8 cellular contexts compared by ENCODE assay signal in the genomic region with DNA sequence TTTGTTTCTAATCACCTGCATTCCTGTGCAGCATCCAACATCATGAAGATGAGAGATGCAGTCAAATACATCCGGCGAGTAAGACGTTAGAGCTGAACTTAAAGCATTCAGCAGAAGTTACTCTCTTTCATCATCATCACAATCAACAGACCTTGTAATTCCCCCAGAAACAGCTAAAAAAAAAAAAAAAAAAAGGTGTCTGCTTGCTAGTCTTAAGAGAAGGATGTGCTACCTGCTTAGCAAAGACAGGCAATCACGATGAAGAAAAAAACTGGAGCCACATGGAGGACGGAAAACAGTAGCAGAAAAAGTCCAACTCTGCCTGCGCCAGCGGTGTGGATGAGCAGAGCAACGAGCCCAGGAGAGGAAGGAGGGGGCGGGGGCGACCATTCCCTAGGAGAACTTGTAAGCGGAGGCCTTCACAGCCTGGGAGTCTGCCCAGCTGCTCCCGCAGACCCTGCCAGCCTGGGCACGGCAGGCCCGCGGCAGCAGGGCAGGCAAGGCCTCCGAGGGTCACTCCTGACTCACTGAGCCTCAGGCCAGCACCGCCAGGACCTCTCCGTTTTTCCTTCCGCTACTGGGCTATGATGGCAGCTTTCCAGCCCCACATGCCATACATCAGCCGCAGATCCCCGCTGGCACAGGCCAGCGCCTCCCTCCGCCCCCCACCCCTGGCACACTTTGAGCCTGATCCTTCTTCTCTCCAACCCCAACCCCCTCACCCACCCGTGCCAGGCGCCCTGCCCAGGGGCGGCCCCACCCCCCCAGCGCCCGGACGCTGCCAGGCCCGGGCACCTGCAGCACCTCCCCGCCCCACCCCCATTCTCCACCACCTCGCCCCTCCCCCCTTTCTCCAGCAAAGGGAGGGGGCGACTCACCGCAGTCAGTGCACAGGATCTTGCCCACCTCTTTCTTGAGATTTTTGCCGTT. TPM values are rescaled to one million over a fixed set of nuclear protein-coding genes. Genes with fewer than 3 reads are reported as not detected.
A peak's percentile ranks its signal among the peaks of the same experiment; 100 is the strongest.
DNase-seq lines count a peak whose midpoint lies in the region; ATAC-seq and TF ChIP-seq lines count a peak whose summit lies in the region.

No MANE protein-coding gene starts in this region.

- no peaks in the 10 kb centered on the region; the same call in 1 of the 2 replicates for H3K36me3 ChIP-seq in GM06990 (ENCODE audit: control insufficient read depth, insufficient read depth, low read length)
- no peaks in the 10 kb centered on the region for H3K36me3 ChIP-seq in OCI-LY7 (ENCODE audit: insufficient read depth, low read length)

- no peak overlapping the region for H3K27ac ChIP-seq in OCI-LY7 (ENCODE audit: low read depth, low read length, poor library complexity, severe bottlenecking)
- peak overlapping the region; percentile 63 to 81 for H3K27ac ChIP-seq in coronary artery
- peak overlapping the region; percentile 71 for H3K27ac ChIP-seq in layer of hippocampus (ENCODE audit: low read depth, low read length)

- H4K20me1 ChIP-seq in OCI-LY7 (ENCODE audit: insufficient read depth, low read length), result no peaks in the 10 kb centered on the region

- POLR2A ChIA-PET in OCI-LY7 (lab: Charles Lee), result interaction anchor here (0.6 to 1.4 kb wide), 4 partner anchors 14 to 93 kb away, joined by 3 to 4 read pairs (median 3); no protein-coding TSS in a partner anchor

- H3K4me3 Mint-ChIP-seq in stimulated activated memory B cell treated with anti-CD40 and anti-IgM and Interleukin-4, amounts not matched to agents 10 μg/mL and 1 μg/mL and 100 μg/mL, for 72 hours, result peak overlapping the region; percentile 61

- CTCF ChIA-PET in OCI-LY7 (lab: Charles Lee; ENCODE audit: unreplicated experiment), result no interaction called here

- peak; percentile 42 for DNase-seq in 8988T
- peak; percentile 61 for DNase-seq in GM06990 (ENCODE audit: extremely low read depth, insufficient read length)
- no peak for DNase-seq in OCI-LY7 (ENCODE audit: low spot score)
- peak; percentile 81 for DNase-seq in coronary artery (ENCODE audit: low spot score)
- DNase-seq in NOMO-1 treated with DMSO at 0.1 percent for 48 hours (lab: John Stamatoyannopoulos, UW; ENCODE audit: unreplicated experiment), result no peak

- no peaks in the 10 kb centered on the region for H3K36me3 Mint-ChIP-seq in stimulated activated memory B cell treated with anti-CD40 and anti-IgM and Interleukin-4, amounts not matched to agents 10 μg/mL and 1 μg/mL and 100 μg/mL, for 72 hours

- no peak overlapping the region for H2AFZ ChIP-seq in OCI-LY7 (ENCODE audit: low read length)

- ATAC-seq in stimulated activated memory B cell treated with anti-CD40 and anti-IgM and Interleukin-4, amounts not matched to agents 10 μg/mL and 1 μg/mL and 100 μg/mL, for 72 hours, result peak; percentile 46
- ATAC-seq in HG03354 (IDR thresholded peaks at IDR 0.05; ENCODE audit: poor library complexity, severe bottlenecking, unreplicated experiment), result no peak

- no peaks in the 10 kb centered on the region for H3K79me2 ChIP-seq in OCI-LY7 (ENCODE audit: insufficient read depth, low read depth, low read length)

- no TSS peak for BruUV-seq in OCI-LY7 (replicated peaks; lab: Mats Ljungman, UMichigan)

- peak overlapping the region; percentile 69 for H3K4me2 ChIP-seq in OCI-LY7 (ENCODE audit: low read length)

- H3K9me3 Mint-ChIP-seq in stimulated activated memory B cell treated with anti-CD40 and anti-IgM and Interleukin-4, amounts not matched to agents 10 μg/mL and 1 μg/mL and 100 μg/mL, for 72 hours, result no peaks in the 10 kb centered on the region

- peaks cover 44% of the 10 kb centered on the region for H3K4me1 Mint-ChIP-seq in stimulated activated memory B cell treated with anti-CD40 and anti-IgM and Interleukin-4, amounts not matched to agents 10 μg/mL and 1 μg/mL and 100 μg/mL, for 72 hours

- no peaks in the 10 kb centered on the region for H3K9me2 ChIP-seq in OCI-LY7 (ENCODE audit: insufficient read depth, low read length)

- peaks cover 73% of the 10 kb centered on the region for H3K27me3 Mint-ChIP-seq in stimulated activated memory B cell treated with anti-CD40 and anti-IgM and Interleukin-4, amounts not matched to agents 10 μg/mL and 1 μg/mL and 100 μg/mL, for 72 hours

- H3K27ac Mint-ChIP-seq in stimulated activated memory B cell treated with anti-CD40 and anti-IgM and Interleukin-4, amounts not matched to agents 10 μg/mL and 1 μg/mL and 100 μg/mL, for 72 hours, result no peak overlapping the region

- H3K27me3 ChIP-seq in GM06990 (replicated peaks; ENCODE audit: control insufficient read depth, insufficient read depth, low read length) (no peaks in the 10 kb centered on the region), layer of hippocampus (ENCODE audit: control insufficient read depth, insufficient read depth, low read length) (no peaks in the 10 kb centered on the region)

- no peaks in the 10 kb centered on the region for H3K9me3 ChIP-seq in OCI-LY7 (ENCODE audit: low read length)

- peaks cover 12% of the 10 kb centered on the region for H3K4me1 ChIP-seq in OCI-LY7 (ENCODE audit: insufficient read depth, low read length, poor library complexity, severe bottlenecking)

- H3K4me3 ChIP-seq in GM06990 (replicated peaks; ENCODE audit: low read depth, low read length) (peak overlapping the region; percentile 76), OCI-LY7 (ENCODE audit: low read depth, low read length, poor library complexity, severe bottlenecking) (peak overlapping the region; percentile 64), coronary artery (peak overlapping the region; percentile 89)

- intact Hi-C loops in OCI-LY7 (cut with micrococcal nuclease; ENCODE audit: unreplicated experiment), result no loop called here

- no peak for TF ChIP-seq CTCF in GM06990 (IDR thresholded peaks at IDR 0.05; ENCODE audit: insufficient read depth, low read length, poor library complexity, severe bottlenecking)
- no peak for TF ChIP-seq CTCF in OCI-LY7 (conservative IDR thresholded peaks at IDR 0.05; ENCODE audit: low read length)
- no peak for TF ChIP-seq CTCF in coronary artery (IDR thresholded peaks at IDR 0.05)

RNA-seq across cellular contexts. Expression of a gene that starts 1.3 kb away (rescaled TPM):
- total RNA-seq in OCI-LY7 (2014; rRNA removed; shearing (Covaris generic)), result 0.15 and 1.7 TPM in 2 replicates
- total RNA-seq in OCI-LY7 (2022), result not detected in 2 replicates

Comparison
In these comparisons a context has a peak if more than half of its experiments do, and no peak if none do; other contexts are left out.
1. DNase-seq: peak in 8988T (single experiment), GM06990 (single experiment) and coronary artery (single experiment); none in OCI-LY7 (single experiment) and NOMO-1 treated with DMSO at 0.1 percent for 48 hours (single experiment).
2. Peak in every context shown above with its lines, with median percentiles within 50 percentile points of each other: H3K4me3 ChIP-seq.